ENCODE assay signal across 1 cellular context in genomic region chr19:48390188-48391099, GRCh38.
TF ChIP-seq lines count a peak whose summit lies in the region.

No MANE protein-coding gene starts in this region.

TF ChIP-seq in WTC11, 78 proteins besides CTCF, POLR2A, EP300 and RAD21 (continued from another document):
- TF ChIP-seq CREM (CRISPR knock-in tag; IDR thresholded peaks at IDR 0.05) (0 out of 2 replicates have a peak, but pooled peaks have one; percentile 15), MXD4 (CRISPR knock-in tag; IDR thresholded peaks at IDR 0.05; ENCODE audit: borderline replicate concordance) (no peak), IRF2 (CRISPR knock-in tag; IDR thresholded peaks at IDR 0.05; ENCODE audit: borderline replicate concordance, low read depth) (no peak), JAZF1 (CRISPR knock-in tag; IDR thresholded peaks at IDR 0.05) (no peak), FOXK1 (CRISPR knock-in tag; IDR thresholded peaks at IDR 0.05) (0 out of 2 replicates have a peak, but pooled peaks have one; percentile 17), KAT7 (CRISPR knock-in tag; IDR thresholded peaks at IDR 0.05; ENCODE audit: borderline replicate concordance) (0 out of 2 replicates have a peak, but pooled peaks have one; percentile 31), TP53 (CRISPR knock-in tag; IDR thresholded peaks at IDR 0.05) (no peak), SOX15 (CRISPR knock-in tag; IDR thresholded peaks at IDR 0.05) (no peak), MAX (CRISPR knock-in tag; IDR thresholded peaks at IDR 0.05) (peak; percentile 50), ATF6 (CRISPR knock-in tag; IDR thresholded peaks at IDR 0.05) (no peak), USF1 (CRISPR knock-in tag; IDR thresholded peaks at IDR 0.05) (0 out of 2 replicates have a peak, but pooled peaks have one; percentile 35), HMGXB4 (CRISPR knock-in tag; IDR thresholded peaks at IDR 0.05) (peak; percentile 98)
